Comparison of ENCODE assay signal across 25 cellular contexts in genomic region chr6:105105094-105105493, GRCh38.
"Had no signal": no experiment of that assay in that cellular context is flagged by ENCODE, and none has a peak within 500 bp of the region (broad histone marks: within the 10 kb centered on the region; RNA-seq: fewer than 3 reads in every experiment).

No MANE protein-coding gene starts in this region.

- H3K36me3 ChIP-seq: brain microvascular endothelial cell, colonic mucosa, WERI-Rb-1 had no signal

- H3K9me3 ChIP-seq: colonic mucosa had no signal

- DNase-seq: activated B cell treated with CpG ODN at 0.5 μM for 24 hours; activated CD4-positive, alpha-beta T cell treated with anti-CD3 and anti-CD28 coated beads for 48 hours; activated CD4-positive, alpha-beta T cell treated with anti-CD3 and anti-CD28 coated beads, Interleukin-2, amount 50 U/mL, for 1 hour; activated CD4-positive, alpha-beta T cell treated with anti-CD3 and anti-CD28 coated beads, Interleukin-2, amount 50 U/mL, for 48 hours; activated CD8-positive, alpha-beta memory T cell treated with anti-CD3 and anti-CD28 coated beads for 24 hours; activated CD8-positive, alpha-beta T cell treated with anti-CD3 and anti-CD28 coated beads for 36 hours; activated effector memory CD4-positive, alpha-beta T cell treated with Interleukin-2 at 50 U/mL for 16 hours; activated gamma-delta T cell treated with Interleukin-2 at 50 U/mL for 16 hours; activated naive CD4-positive, alpha-beta T cell treated with anti-CD3 and anti-CD28 coated beads, Interleukin-2, amount 50 U/mL, for 16 hours; activated naive CD4-positive, alpha-beta T cell treated with Interleukin-2 at 50 U/mL for 16 hours; activated T-cell treated with anti-CD3 and anti-CD28 coated beads, Interleukin-2, amount 50 U/mL, for 4 hours; amniotic stem cell; anterior cingulate cortex; brain microvascular endothelial cell; colonic mucosa; effector CD8-positive, alpha-beta T cell; foreskin fibroblast; glutamatergic neuron; SW 1271; T-cell; T-helper 9 cell; WERI-Rb-1 had no signal

- H3K27me3 ChIP-seq: brain microvascular endothelial cell, colonic mucosa had no signal

- H3K4me3 ChIP-seq: colonic mucosa had no signal

- H3K4me1 ChIP-seq: colonic mucosa had no signal

- H3K27ac ChIP-seq: brain microvascular endothelial cell, colonic mucosa, epithelial cell of prostate, WERI-Rb-1 had no signal

- ATAC-seq: activated CD4-positive, CD25-positive, alpha-beta regulatory T cell treated with anti-CD3 and anti-CD28 coated beads, Interleukin-2, amount 50 U/mL, for 24 hours; activated CD8-positive, alpha-beta T cell treated with anti-CD3 and anti-CD28 coated beads for 36 hours; activated T-cell treated with anti-CD3 and anti-CD28 coated beads, Interleukin-2, amount 50 U/mL, for 4 hours; activated T-helper 17 cell treated with anti-CD3 and anti-CD28 coated beads, Interleukin-2, amount 50 U/mL, for 72 hours; T-cell had no signal
